ENCODE assay signal across 8 cellular contexts in the genomic region with DNA sequence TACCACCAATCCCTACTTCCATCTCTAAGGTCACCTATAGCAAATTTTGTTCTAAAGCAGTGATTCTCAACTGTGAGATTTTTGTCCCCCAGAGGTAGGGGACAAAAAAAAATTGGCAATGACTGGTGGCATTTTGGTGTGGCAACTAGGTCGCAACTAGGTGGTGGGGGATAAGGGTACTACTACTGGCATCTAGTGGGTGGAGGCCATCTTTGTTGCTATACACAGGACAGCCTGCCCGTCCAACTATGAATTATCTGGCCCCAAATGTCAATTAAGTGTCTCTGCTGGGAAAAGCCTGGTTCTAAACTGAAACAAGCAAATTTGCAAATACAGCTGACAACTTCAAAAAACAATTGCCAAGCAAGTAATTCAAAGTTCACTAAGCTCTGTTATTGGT. TPM values are rescaled to one million over a fixed set of nuclear protein-coding genes. Genes with fewer than 3 reads are reported as not detected.
DNase-seq lines count a peak whose midpoint lies in the region; ATAC-seq and TF ChIP-seq lines count a peak whose summit lies in the region.

No MANE protein-coding gene starts in this region.

- H3K4me3 Mint-ChIP-seq in Caco-2 (ENCODE audit: unreplicated experiment) (peak overlapping the region; percentile 86), nephron (peak overlapping the region; percentile 95 to 99 (median 98))

- H3K9me3 ChIP-seq in Caco-2: no peaks in the 10 kb centered on the region
- no peaks in the 10 kb centered on the region for H3K9me3 ChIP-seq in colonic mucosa

- BruUV-seq in Caco-2 (replicated peaks; lab: Mats Ljungman, UMichigan): TSS peak; percentile 51

- H3K4me1 Mint-ChIP-seq in Caco-2 (ENCODE audit: low read depth, unreplicated experiment): peaks cover 14% of the 10 kb centered on the region
- peaks cover 28% of the 10 kb centered on the region for H3K4me1 Mint-ChIP-seq in nephron

- H3K27me3 Mint-ChIP-seq in Caco-2 (ENCODE audit: insufficient read depth, unreplicated experiment) (no peaks in the 10 kb centered on the region), nephron (ENCODE audit: low read depth) (no peaks in the 10 kb centered on the region)

- POLR2A ChIA-PET in Caco-2 (lab: Charles Lee): interaction anchor here (3.0 kb wide), 1 partner anchor 34 kb away, joined by 39 read pairs; no protein-coding TSS in a partner anchor

- CTCF ChIA-PET in Caco-2 (lab: Charles Lee): interaction anchor here (3.1 kb wide), 1 partner anchor 139 kb away, joined by 21 read pairs; no protein-coding TSS in a partner anchor

- H3K4me1 ChIP-seq in Caco-2 (peaks cover 20% of the 10 kb centered on the region), colonic mucosa (peaks cover 6% of the 10 kb centered on the region)

- H3K9me3 Mint-ChIP-seq in Caco-2 (ENCODE audit: unreplicated experiment): peaks cover 2% of the 10 kb centered on the region
- peaks cover 3% of the 10 kb centered on the region for H3K9me3 Mint-ChIP-seq in nephron

- H3K27me3 ChIP-seq in Caco-2 (replicated peaks; ENCODE audit: control insufficient read depth, insufficient read depth, low read length) (no peaks in the 10 kb centered on the region), colonic mucosa (no peaks in the 10 kb centered on the region)

- TF ChIP-seq CTCF in Caco-2 (IDR thresholded peaks at IDR 0.05; ENCODE audit: insufficient read depth in 1 of 2, low read depth in 1 of 2, low read length in 1 of 2, severe bottlenecking in 1 of 2, unreplicated experiment in 1 of 2): no peak
- no peak for TF ChIP-seq CTCF in colonic mucosa (IDR thresholded peaks at IDR 0.05)
- TF ChIP-seq CTCF in nephron (IDR thresholded peaks at IDR 0.05; ENCODE audit: unreplicated experiment in 3 of 3): no peak

- H3K27ac Mint-ChIP-seq in Caco-2 (ENCODE audit: unreplicated experiment) (peak overlapping the region; percentile 90), nephron (peak overlapping the region; percentile 97 to 99 (median 98))

- H3K36me3 ChIP-seq in Caco-2 (ENCODE audit: control insufficient read depth, insufficient read depth, low read length) (no peaks in the 10 kb centered on the region; the same call in none of the 2 replicates), colonic mucosa (no peaks in the 10 kb centered on the region)

- intact Hi-C loops in Caco-2 (cut with micrococcal nuclease; ENCODE audit: unreplicated experiment) (loop anchor here (5.0 kb wide), 1 partner anchor 88 kb away; the partner anchor contains the start of gene FAN1), colonic mucosa (cut with DNase I) (no loop called here)

- no peak for ATAC-seq in HG03095 (IDR thresholded peaks at IDR 0.05; ENCODE audit: unreplicated experiment)

- peak overlapping the region; percentile 97 for H3K4me3 ChIP-seq in Caco-2 (ENCODE audit: low read depth, low read length)
- H3K4me3 ChIP-seq in colonic mucosa: peak overlapping the region; percentile 83

- H3K9ac ChIP-seq in colonic mucosa (ENCODE audit: low read depth in 2 of 2, low read length in 2 of 2): peak overlapping the region in 1 of 2 donors; percentile 97

- peak overlapping the region; percentile 98 for H3K27ac ChIP-seq in colonic mucosa

- DNase-seq in Caco-2: peak in 1 of 2 experiments; percentile 15
- DNase-seq in NCI-H69 (lab: John Stamatoyannopoulos, UW): peak; percentile 42
- DNase-seq in colonic mucosa: no peak
- DNase-seq in SK-N-DZ (ENCODE audit: low spot score): no peak
- no peak for DNase-seq in ecto neural progenitor cell (ENCODE audit: low spot score)
- no peak for DNase-seq in activated CD4-positive, CD25-positive, alpha-beta regulatory T cell treated with anti-CD3 and anti-CD28 coated beads, Interleukin-2, amount 50 U/mL, for 72 hours

- H3K36me3 Mint-ChIP-seq in Caco-2 (ENCODE audit: insufficient read depth, unreplicated experiment) (peaks cover 37% of the 10 kb centered on the region), nephron (ENCODE audit: low read depth) (peaks cover 13% of the 10 kb centered on the region)

RNA-seq across cellular contexts. Expression of gene MTMR10, which starts 1.4 kb away (rescaled TPM):
- total RNA-seq in Caco-2 (2022) (27.5 and 33.2 TPM in 2 replicates), colonic mucosa (10 to 100 TPM; 23.2 to 28.7 TPM)
- polyA plus RNA-seq in SK-N-DZ (2014; cell fraction: cytosol; rRNA removed): 5.1 and 8.9 TPM in 2 replicates
- polyA plus RNA-seq in SK-N-DZ (2014; cell fraction: nucleus; rRNA removed): 5.8 and 7.4 TPM in 2 replicates
